9 cellular contexts compared by ENCODE assay signal in the genomic region with DNA sequence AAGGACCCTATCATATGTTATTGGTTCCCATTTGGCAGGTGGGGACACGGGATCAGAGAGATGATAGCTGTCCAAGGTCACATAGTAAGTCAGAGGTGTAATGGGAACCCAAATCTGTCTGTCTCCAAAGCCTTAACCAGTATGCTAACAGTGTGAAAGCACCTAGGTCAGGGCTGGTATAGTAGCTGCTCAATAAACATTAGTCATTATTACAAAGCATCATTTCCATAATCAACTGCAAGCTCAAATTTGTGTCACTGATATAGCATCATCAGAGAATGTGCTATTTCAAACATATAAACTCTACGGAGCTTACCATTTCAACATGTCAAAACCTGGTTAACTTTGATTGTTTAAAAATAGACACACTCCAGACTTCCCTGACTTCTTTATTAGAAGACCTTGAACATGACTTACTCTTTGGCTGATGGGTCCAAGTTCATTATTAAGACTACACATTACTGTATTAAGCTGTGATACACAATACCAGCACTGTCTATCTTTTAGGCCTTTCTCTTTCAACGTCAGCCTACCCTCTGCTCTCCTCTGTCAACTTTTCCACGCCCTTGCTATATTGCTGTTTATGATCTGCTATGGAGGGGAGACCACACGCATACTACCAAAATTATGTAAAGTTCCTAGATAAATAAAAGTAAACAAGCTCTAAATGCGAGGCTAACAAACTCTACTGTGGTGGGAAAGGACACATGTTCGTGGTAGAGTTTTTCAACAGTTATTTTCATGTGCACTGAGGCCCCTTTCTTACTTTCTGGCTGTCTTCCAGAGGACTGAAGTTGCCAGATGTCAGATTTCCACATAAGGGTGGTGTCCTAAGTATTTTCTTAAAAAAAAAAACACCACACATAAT. TPM values are rescaled to one million over a fixed set of nuclear protein-coding genes. Genes with fewer than 3 reads are reported as not detected.
A peak's percentile ranks its signal among the peaks of the same experiment; 100 is the strongest.
DNase-seq lines count a peak whose midpoint lies in the region; ATAC-seq and TF ChIP-seq lines count a peak whose summit lies in the region.
"Had no signal": no experiment of that assay in that cellular context is flagged by ENCODE, and none has a peak within 500 bp of the region (broad histone marks: within the 10 kb centered on the region; RNA-seq: fewer than 3 reads in every experiment).

No MANE protein-coding gene starts in this region.

- no peak overlapping the region for H2AFZ ChIP-seq in fibroblast of lung (ENCODE audit: low read length)

- BruUV-seq in Panc1 (replicated peaks; lab: Mats Ljungman, UMichigan) = TSS peak; percentile 10

- peaks cover 44% of the 10 kb centered on the region for H3K4me1 ChIP-seq in Panc1 (ENCODE audit: control insufficient read depth, insufficient read depth, low read length)
- peaks cover 22% of the 10 kb centered on the region for H3K4me1 ChIP-seq in fibroblast of lung (ENCODE audit: control insufficient read depth, extremely low read depth, insufficient read depth, low read length)
- H3K4me1 ChIP-seq in gastrocnemius medialis = peaks cover 38 to 46% of the 10 kb centered on the region in 2 donors

- peak overlapping the region; percentile 82 for H3K4me2 ChIP-seq in fibroblast of lung (ENCODE audit: extremely low read depth, insufficient read depth, low read length)

- no peak overlapping the region for H3K4me3 Mint-ChIP-seq in stimulated activated naive CD8-positive, alpha-beta T cell treated with anti-CD3 and anti-CD28 coated beads, Interleukin-15, amount 100 ng/mL, for 72 hours
- H3K4me3 Mint-ChIP-seq in activated CD8-positive, alpha-beta T cell treated with anti-CD3 and anti-CD28 coated beads for 36 hours = no peak overlapping the region

- peak overlapping the region; percentile 78 for H3K27ac ChIP-seq in Panc1 (ENCODE audit: low read length)
- peak overlapping the region; percentile 93 for H3K27ac ChIP-seq in fibroblast of lung (ENCODE audit: insufficient read depth, low read length)
- H3K27ac ChIP-seq in gastrocnemius medialis = peak overlapping the region; percentile 41 to 71 (median 60)

- no peak overlapping the region for H3K27ac Mint-ChIP-seq in stimulated activated naive CD8-positive, alpha-beta T cell treated with anti-CD3 and anti-CD28 coated beads, Interleukin-15, amount 100 ng/mL, for 72 hours
- no peak overlapping the region for H3K27ac Mint-ChIP-seq in activated CD8-positive, alpha-beta T cell treated with anti-CD3 and anti-CD28 coated beads for 36 hours

- H3K36me3 Mint-ChIP-seq in activated CD8-positive, alpha-beta T cell treated with anti-CD3 and anti-CD28 coated beads for 36 hours (ENCODE audit: low read depth) = no peaks in the 10 kb centered on the region

- DNase-seq in Panc1 (ENCODE audit: low read depth, low spot score) = no peak
- DNase-seq in fibroblast of lung (ENCODE audit: low read depth in 2 of 2) = peak; percentile 59 to 97
- DNase-seq in gastrocnemius medialis = no peak
- no peak for DNase-seq in MG63
- DNase-seq in stimulated activated naive CD8-positive, alpha-beta T cell treated with anti-CD3 and anti-CD28 coated beads, Interleukin-15, amount 100 ng/mL, for 72 hours = no peak
- DNase-seq in activated CD8-positive, alpha-beta T cell treated with anti-CD3 and anti-CD28 coated beads for 36 hours = no peak
- DNase-seq: stimulated activated naive CD4-positive, alpha-beta T cell had no signal

- POLR2A ChIA-PET in Panc1 (lab: Charles Lee) = interaction anchor here (1.0 kb wide), 1 partner anchor 10 kb away, joined by 8 read pairs; no protein-coding TSS in a partner anchor
- POLR2A ChIA-PET in activated CD8-positive, alpha-beta T cell treated with anti-CD3 and anti-CD28 coated beads for 36 hours (lab: Charles Lee) = no interaction called here

- H3K27me3 Mint-ChIP-seq in stimulated activated naive CD8-positive, alpha-beta T cell treated with anti-CD3 and anti-CD28 coated beads, Interleukin-15, amount 100 ng/mL, for 72 hours = no peaks in the 10 kb centered on the region
- H3K27me3 Mint-ChIP-seq in activated CD8-positive, alpha-beta T cell treated with anti-CD3 and anti-CD28 coated beads for 36 hours = no peaks in the 10 kb centered on the region

- intact Hi-C loops in Panc1 (cut with micrococcal nuclease; ENCODE audit: unreplicated experiment) (no loop called here), gastrocnemius medialis (cut with DNase I; ENCODE audit: low total_unique reads) (loop anchor here (5.0 kb wide), 2 partner anchors 36 to 71 kb away; no protein-coding TSS in a partner anchor)
- intact Hi-C loops in activated CD8-positive, alpha-beta T cell treated with anti-CD3 and anti-CD28 coated beads for 36 hours (cut with micrococcal nuclease) = no loop called here

- H4K20me1 ChIP-seq in fibroblast of lung (ENCODE audit: control insufficient read depth, extremely low read depth, insufficient read depth, low read length) = no peaks in the 10 kb centered on the region

- TF ChIP-seq POLR2A in gastrocnemius medialis (IDR thresholded peaks at IDR 0.05) = no peak

- no peaks in the 10 kb centered on the region for H3K9me3 Mint-ChIP-seq in stimulated activated naive CD8-positive, alpha-beta T cell treated with anti-CD3 and anti-CD28 coated beads, Interleukin-15, amount 100 ng/mL, for 72 hours
- H3K9me3 Mint-ChIP-seq in activated CD8-positive, alpha-beta T cell treated with anti-CD3 and anti-CD28 coated beads for 36 hours = no peaks in the 10 kb centered on the region

- no peaks in the 10 kb centered on the region for H3K9me3 ChIP-seq in Panc1 (ENCODE audit: control insufficient read depth, insufficient read depth, low read depth, low read length)
- no peaks in the 10 kb centered on the region for H3K9me3 ChIP-seq in fibroblast of lung (ENCODE audit: control insufficient read depth, insufficient read depth, low read depth, low read length)
- no peaks in the 10 kb centered on the region for H3K9me3 ChIP-seq in gastrocnemius medialis
- H3K9me3 ChIP-seq in MG63 = no peaks in the 10 kb centered on the region

- in situ Hi-C loops in Panc1 (cut with HindIII; ENCODE audit: low pct_unique_long_range_greater_than_20kb, low sequenced_read_pairs) = no loop called here
- in situ Hi-C loops in gastrocnemius medialis (cut with MboI; ENCODE audit: low sequenced_read_pairs in 4 of 4) = no loop called here

- peak overlapping the region; percentile 43 for H3K9ac ChIP-seq in fibroblast of lung (ENCODE audit: insufficient read depth, low read length)

- TF ChIP-seq CTCF in Panc1 (IDR thresholded peaks at IDR 0.05) (no peak), fibroblast of lung (conservative IDR thresholded peaks at IDR 0.05 in 1 of 2, IDR thresholded peaks at IDR 0.05 in 1 of 2; ENCODE audit: low read depth in 1 of 2, low read length in 2 of 2) (no peak), gastrocnemius medialis (IDR thresholded peaks at IDR 0.05 in 4 of 5, conservative IDR thresholded peaks at IDR 0.05 in 1 of 5) (no peak)
- no peak for TF ChIP-seq CTCF in activated CD8-positive, alpha-beta T cell treated with anti-CD3 and anti-CD28 coated beads for 36 hours (IDR thresholded peaks at IDR 0.05)

- H3K36me3 ChIP-seq in Panc1 (ENCODE audit: control insufficient read depth, insufficient read depth, low read length) (no peaks in the 10 kb centered on the region), fibroblast of lung (ENCODE audit: control insufficient read depth, insufficient read depth, low read length) (no peaks in the 10 kb centered on the region), gastrocnemius medialis (peaks cover 0 to 7% of the 10 kb centered on the region in 2 donors), MG63 (peaks cover 12% of the 10 kb centered on the region)

- ATAC-seq in GM18498 (IDR thresholded peaks at IDR 0.05; ENCODE audit: unreplicated experiment) (peak; percentile 14), Panc1 (peak; percentile 23; the same call in 1 of the 2 replicates), gastrocnemius medialis (peak; percentile 54 to 63), HG02623 (IDR thresholded peaks at IDR 0.05; ENCODE audit: unreplicated experiment) (no peak)
- ATAC-seq in stimulated activated naive CD8-positive, alpha-beta T cell treated with anti-CD3 and anti-CD28 coated beads, Interleukin-15, amount 100 ng/mL, for 72 hours = no peak
- ATAC-seq in activated CD8-positive, alpha-beta T cell treated with anti-CD3 and anti-CD28 coated beads for 36 hours = no peak

- peaks cover 78% of the 10 kb centered on the region for H3K79me2 ChIP-seq in fibroblast of lung (ENCODE audit: control insufficient read depth, insufficient read depth, low read length)

- H3K27me3 ChIP-seq in Panc1 (ENCODE audit: control insufficient read depth, insufficient read depth, low read length) (no peaks in the 10 kb centered on the region), fibroblast of lung (ENCODE audit: control insufficient read depth, insufficient read depth, low read length) (no peaks in the 10 kb centered on the region), gastrocnemius medialis (no peaks in the 10 kb centered on the region), MG63 (no peaks in the 10 kb centered on the region)

- CTCF ChIA-PET in Panc1 (lab: Charles Lee) = interaction anchor here (0.5 to 0.9 kb wide), 2 partner anchors 12 to 70 kb away, joined by 4 to 5 read pairs; no protein-coding TSS in a partner anchor
- CTCF ChIA-PET in activated CD8-positive, alpha-beta T cell treated with anti-CD3 and anti-CD28 coated beads for 36 hours (lab: Charles Lee) = interaction anchor here (0.9 to 2.7 kb wide), 3 partner anchors 33 to 131 kb away, joined by 3 to 10 read pairs (median 4); a partner anchor contains a TSS

- no peaks in the 10 kb centered on the region for H3K4me1 Mint-ChIP-seq in stimulated activated naive CD8-positive, alpha-beta T cell treated with anti-CD3 and anti-CD28 coated beads, Interleukin-15, amount 100 ng/mL, for 72 hours
- H3K4me1 Mint-ChIP-seq in activated CD8-positive, alpha-beta T cell treated with anti-CD3 and anti-CD28 coated beads for 36 hours (ENCODE audit: low read depth) = no peaks in the 10 kb centered on the region

- H3K4me3 ChIP-seq in Panc1 (ENCODE audit: low read depth in 2 of 2, low read length in 2 of 2) = no peak overlapping the region
- peak overlapping the region in 3 of 4 experiments; percentile 6 to 40 (median 38) for H3K4me3 ChIP-seq in fibroblast of lung (replicated peaks in 1 of 4; ENCODE audit: control extremely low read depth in 1 of 4, insufficient read depth in 1 of 4, low read depth in 3 of 4, low read length in 4 of 4)
- no peak overlapping the region for H3K4me3 ChIP-seq in gastrocnemius medialis
- no peak overlapping the region for H3K4me3 ChIP-seq in MG63

RNA-seq across cellular contexts. Expression of a gene that starts 33.6 kb away (rescaled TPM):
- total RNA-seq in Panc1 (2021; ENCODE audit: unreplicated experiment) (39.3 TPM), fibroblast of lung (5.9 and 12.9 TPM in 2 replicates), gastrocnemius medialis (10 to 100 TPM in 3 of 4 donors, 1 to 10 TPM in 1; 9.5 to 22.5 (median 15.0) TPM)
- 21.7 TPM for polyA plus RNA-seq in Panc1 (2012; ENCODE audit: insufficient read length)
- 17.6 and 21.2 TPM in 2 replicates for polyA plus RNA-seq in fibroblast of lung
- polyA plus RNA-seq in fibroblast of lung (2012) = 11.3 and 15.0 TPM in 2 replicates
- polyA minus RNA-seq in fibroblast of lung (ENCODE audit: low replicate concordance) = 13.8 and 16.1 TPM in 2 replicates
- total RNA-seq in MG63 (2014; rRNA removed; shearing (Covaris generic); ENCODE audit: low replicate concordance) = 5.4 and 6.5 TPM in 2 replicates
- total RNA-seq in activated CD8-positive, alpha-beta T cell treated with anti-CD3 and anti-CD28 coated beads for 36 hours = 1 to 10 TPM; 2.6 to 2.9 TPM

Comparison
In these comparisons a context has a peak if more than half of its experiments do, and no peak if none do; other contexts are left out.
1. ATAC-seq: peak in GM18498 (single experiment), Panc1 (single experiment) and gastrocnemius medialis (2 of 2); none in stimulated activated naive CD8-positive, alpha-beta T cell treated with anti-CD3 and anti-CD28 coated beads, Interleukin-15, amount 100 ng/mL, for 72 hours (single experiment), activated CD8-positive, alpha-beta T cell treated with anti-CD3 and anti-CD28 coated beads for 36 hours (single experiment) and HG02623 (single experiment).
2. DNase-seq: peak in fibroblast of lung (2 of 2); none in Panc1 (single experiment), gastrocnemius medialis (0 of 2), MG63 (single experiment), stimulated activated naive CD8-positive, alpha-beta T cell treated with anti-CD3 and anti-CD28 coated beads, Interleukin-15, amount 100 ng/mL, for 72 hours (0 of 2) and activated CD8-positive, alpha-beta T cell treated with anti-CD3 and anti-CD28 coated beads for 36 hours (single experiment).
3. H3K4me3 ChIP-seq: peak in fibroblast of lung (3 of 4); none in Panc1 (0 of 2), gastrocnemius medialis (0 of 4) and MG63 (single experiment).
4. Peak in every context shown above with its lines, with median percentiles within 50 percentile points of each other: H3K27ac ChIP-seq.